ENCODE assay signal across 8 cellular contexts in the genomic region with DNA sequence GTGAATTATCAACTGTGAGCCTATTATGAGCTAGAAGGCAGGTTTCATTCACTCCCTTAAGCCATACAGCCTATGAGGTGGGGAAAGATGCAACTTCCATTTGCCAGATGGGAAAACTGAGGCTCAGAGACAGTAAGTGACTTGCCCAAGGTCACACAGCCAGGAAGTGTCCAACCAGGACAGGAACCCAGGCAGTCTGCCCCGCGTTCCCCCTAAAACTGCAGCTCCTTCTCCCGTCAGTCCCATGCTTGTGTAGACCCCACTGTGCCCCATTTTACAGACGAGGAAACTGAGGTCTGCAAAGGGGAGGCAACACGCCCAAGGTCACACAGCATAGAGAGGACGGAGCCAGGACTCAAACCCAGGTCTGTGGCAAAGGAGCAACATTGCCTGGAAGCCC. TPM values are rescaled to one million over a fixed set of nuclear protein-coding genes. Genes with fewer than 3 reads are reported as not detected.
DNase-seq lines count a peak whose midpoint lies in the region; ATAC-seq and TF ChIP-seq lines count a peak whose summit lies in the region.

No MANE protein-coding gene starts in this region.

- H3K27ac ChIP-seq in HCT116 (ENCODE audit: low read depth, low read length) (peak overlapping the region; percentile 88), breast epithelium (peak overlapping the region; percentile 97), left lung (peak overlapping the region; percentile 89 to 97), spleen (peak overlapping the region; percentile 67 to 93 (median 84))

- H3K27ac Mint-ChIP-seq in T-helper 17 cell = no peak overlapping the region

- intact Hi-C loops in HCT116 (cut with micrococcal nuclease) (loop anchor here (10.0 kb wide), 1 partner anchor 228 kb away; no protein-coding TSS in a partner anchor), breast epithelium (cut with DNase I; ENCODE audit: low total_unique reads) (no loop called here), left lung (cut with DNase I) (no loop called here), spleen (cut with DNase I; ENCODE audit: low total_unique reads) (no loop called here)

- no peaks in the 10 kb centered on the region for H3K36me3 Mint-ChIP-seq in T-helper 17 cell (ENCODE audit: low read depth)

- BruUV-seq in HCT116 (replicated peaks; lab: Mats Ljungman, UMichigan) = no TSS peak

- TF ChIP-seq POLR2A in HCT116 (IDR thresholded peaks at IDR 0.05; ENCODE audit: borderline replicate concordance, extremely low read depth, insufficient read depth, insufficient read length) (no peak), breast epithelium (IDR thresholded peaks at IDR 0.05) (no peak), spleen (IDR thresholded peaks at IDR 0.05) (no peak)

- ATAC-seq in HCT116 = no peak
- ATAC-seq in left lung = no peak
- ATAC-seq in T-helper 17 cell = no peak
- ATAC-seq in GM21786 (IDR thresholded peaks at IDR 0.05; ENCODE audit: unreplicated experiment) = no peak

- no peaks in the 10 kb centered on the region for H3K9me3 ChIP-seq in HCT116 (ENCODE audit: control insufficient read depth in 1 of 2, insufficient read depth in 1 of 2, low read depth in 1 of 2, low read length in 2 of 2)
- H3K9me3 ChIP-seq in breast epithelium = no peaks in the 10 kb centered on the region
- no peaks in the 10 kb centered on the region for H3K9me3 ChIP-seq in left lung
- H3K9me3 ChIP-seq in spleen = no peaks in the 10 kb centered on the region
- no peaks in the 10 kb centered on the region for H3K9me3 ChIP-seq in T-helper 17 cell (ENCODE audit: control insufficient read depth, low read length, poor library complexity, severe bottlenecking)

- RAD21 ChIA-PET in HCT116 (lab: Charles Lee; ENCODE audit: low non-redundant PET in 1 of 2, low total read pairs in 2 of 2, uncharacterized antibody in 2 of 2, unreplicated experiment in 2 of 2) = no interaction called here

- no peak overlapping the region for H3K4me3 ChIP-seq in HCT116 (replicated peaks in 1 of 2; ENCODE audit: low read depth in 1 of 2, low read length in 2 of 2)
- peak overlapping the region; percentile 39 to 77 (median 71) for H3K4me3 ChIP-seq in breast epithelium
- H3K4me3 ChIP-seq in left lung = peak overlapping the region; percentile 21 to 36
- peak overlapping the region in 3 of 8 donors; percentile 0 to 48 (median 33) for H3K4me3 ChIP-seq in spleen

- H3K4me2 ChIP-seq in HCT116 (ENCODE audit: low read length) = no peak overlapping the region

- H4K20me1 ChIP-seq in HCT116 (ENCODE audit: insufficient read depth) = peaks cover 11% of the 10 kb centered on the region; the same call in 1 of the 2 replicates

- H3K36me3 ChIP-seq in HCT116 (ENCODE audit: control insufficient read depth in 1 of 2, insufficient read depth in 2 of 2, low read length in 2 of 2) (no peaks in the 10 kb centered on the region), breast epithelium (no peaks in the 10 kb centered on the region), left lung (peaks cover 0 to 6% of the 10 kb centered on the region in 2 donors), spleen (peaks cover 0 to 31% (median 0%) of the 10 kb centered on the region in 6 donors)

- DNase-seq in HCT116 (ENCODE audit: low read depth, low spot score) (no peak), breast epithelium (ENCODE audit: low spot score in 2 of 2) (no peak), left lung (no peak), spleen (no peak), T-helper 17 cell (no peak), SKM-1 (lab: John Stamatoyannopoulos, UW; ENCODE audit: unreplicated experiment) (no peak), G401 (ENCODE audit: low spot score) (no peak)

- in situ Hi-C loops in G401 (cut with HindIII; ENCODE audit: low sequenced_read_pairs) = no loop called here

- peaks cover 78 to 86% of the 10 kb centered on the region in 2 experiments for H3K4me1 ChIP-seq in HCT116 (ENCODE audit: control insufficient read depth in 1 of 2, insufficient read depth in 2 of 2, low read length in 2 of 2)
- peaks cover 45 to 53% of the 10 kb centered on the region in 2 donors for H3K4me1 ChIP-seq in breast epithelium
- peaks cover 58 to 86% of the 10 kb centered on the region in 2 donors for H3K4me1 ChIP-seq in left lung
- peaks cover 39 to 100% (median 83%) of the 10 kb centered on the region in 6 donors for H3K4me1 ChIP-seq in spleen

- H3K27me3 ChIP-seq in HCT116 (ENCODE audit: insufficient read depth, low read length) (no peaks in the 10 kb centered on the region), breast epithelium (no peaks in the 10 kb centered on the region), left lung (peaks cover 0 to 5% of the 10 kb centered on the region in 2 donors), spleen (replicated peaks in 1 of 7) (no peaks in the 10 kb centered on the region)

- H3K4me1 Mint-ChIP-seq in T-helper 17 cell = peaks cover 16% of the 10 kb centered on the region

- no peak overlapping the region for H2AFZ ChIP-seq in HCT116 (ENCODE audit: low read depth, low read length, poor library complexity, severe bottlenecking)

- TF ChIP-seq RAD21 in HCT116 (IDR thresholded peaks at IDR 0.05; ENCODE audit: low read depth) = no peak

- H3K79me2 ChIP-seq in HCT116 (ENCODE audit: insufficient read depth, low read length) = peaks cover 87% of the 10 kb centered on the region

- TF ChIP-seq CTCF in HCT116 (IDR thresholded peaks at IDR 0.05 in 2 of 3, conservative IDR thresholded peaks at IDR 0.05 in 1 of 3; ENCODE audit: borderline replicate concordance in 1 of 3, insufficient read depth in 1 of 3, low read depth in 2 of 3, low read length in 2 of 3) = no peak
- TF ChIP-seq CTCF in breast epithelium (IDR thresholded peaks at IDR 0.05) = no peak
- TF ChIP-seq CTCF in left lung (IDR thresholded peaks at IDR 0.05) = no peak
- TF ChIP-seq CTCF in spleen (IDR thresholded peaks at IDR 0.05 in 8 of 11, conservative IDR thresholded peaks at IDR 0.05 in 3 of 11) = no peak

- no peak overlapping the region for H3K9ac ChIP-seq in HCT116 (ENCODE audit: low read length)

- WGBS in spleen, 5 donors = 74 to 84% (median 76%) methylated on average over 6 of the region's 6 CpGs

- no peaks in the 10 kb centered on the region for H3K27me3 Mint-ChIP-seq in T-helper 17 cell

- POLR2A ChIA-PET in HCT116 (lab: Charles Lee) = no interaction called here

- no peak overlapping the region for H3K4me3 Mint-ChIP-seq in T-helper 17 cell

- H3K9me2 ChIP-seq in HCT116 (ENCODE audit: insufficient read depth) = no peaks in the 10 kb centered on the region

- CTCF ChIA-PET in HCT116 (lab: Charles Lee) = no interaction called here

TF ChIP-seq in HCT116, 20 proteins besides CTCF, POLR2A, EP300 and RAD21:
- TF ChIP-seq, protein P1, sequence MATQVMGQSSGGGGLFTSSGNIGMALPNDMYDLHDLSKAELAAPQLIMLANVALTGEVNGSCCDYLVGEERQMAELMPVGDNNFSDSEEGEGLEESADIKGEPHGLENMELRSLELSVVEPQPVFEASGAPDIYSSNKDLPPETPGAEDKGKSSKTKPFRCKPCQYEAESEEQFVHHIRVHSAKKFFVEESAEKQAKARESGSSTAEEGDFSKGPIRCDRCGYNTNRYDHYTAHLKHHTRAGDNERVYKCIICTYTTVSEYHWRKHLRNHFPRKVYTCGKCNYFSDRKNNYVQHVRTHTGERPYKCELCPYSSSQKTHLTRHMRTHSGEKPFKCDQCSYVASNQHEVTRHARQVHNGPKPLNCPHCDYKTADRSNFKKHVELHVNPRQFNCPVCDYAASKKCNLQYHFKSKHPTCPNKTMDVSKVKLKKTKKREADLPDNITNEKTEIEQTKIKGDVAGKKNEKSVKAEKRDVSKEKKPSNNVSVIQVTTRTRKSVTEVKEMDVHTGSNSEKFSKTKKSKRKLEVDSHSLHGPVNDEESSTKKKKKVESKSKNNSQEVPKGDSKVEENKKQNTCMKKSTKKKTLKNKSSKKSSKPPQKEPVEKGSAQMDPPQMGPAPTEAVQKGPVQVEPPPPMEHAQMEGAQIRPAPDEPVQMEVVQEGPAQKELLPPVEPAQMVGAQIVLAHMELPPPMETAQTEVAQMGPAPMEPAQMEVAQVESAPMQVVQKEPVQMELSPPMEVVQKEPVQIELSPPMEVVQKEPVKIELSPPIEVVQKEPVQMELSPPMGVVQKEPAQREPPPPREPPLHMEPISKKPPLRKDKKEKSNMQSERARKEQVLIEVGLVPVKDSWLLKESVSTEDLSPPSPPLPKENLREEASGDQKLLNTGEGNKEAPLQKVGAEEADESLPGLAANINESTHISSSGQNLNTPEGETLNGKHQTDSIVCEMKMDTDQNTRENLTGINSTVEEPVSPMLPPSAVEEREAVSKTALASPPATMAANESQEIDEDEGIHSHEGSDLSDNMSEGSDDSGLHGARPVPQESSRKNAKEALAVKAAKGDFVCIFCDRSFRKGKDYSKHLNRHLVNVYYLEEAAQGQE (IDR thresholded peaks at IDR 0.05; ENCODE audit: low read depth) = no peak
- TF ChIP-seq EZH2 (IDR thresholded peaks at IDR 0.05) (no peak), SP1 (IDR thresholded peaks at IDR 0.05; ENCODE audit: low read depth) (no peak), ELF1 (IDR thresholded peaks at IDR 0.05; ENCODE audit: borderline replicate concordance, low read depth) (no peak), POLR2AphosphoS5 (IDR thresholded peaks at IDR 0.05; ENCODE audit: low read depth, low read length) (no peak), CBX3 (IDR thresholded peaks at IDR 0.05; ENCODE audit: low read depth) (no peak), FOSL1 (IDR thresholded peaks at IDR 0.05; ENCODE audit: low read depth) (no peak)

RNA-seq across cellular contexts. Expression of a gene that starts 50.6 kb away (rescaled TPM):
- total RNA-seq in HCT116 (2021; ENCODE audit: unreplicated experiment) (153 TPM), breast epithelium (10 to 100 TPM; 58.4 to 83.9 (median 71.7) TPM), left lung (100 to 1,000 TPM; 289 to 331 TPM), spleen (100 to 1,000 TPM; 145 to 236 (median 174) TPM), T-helper 17 cell (100 to 1,000 TPM; 107 to 119 TPM)
- polyA plus RNA-seq in HCT116 (2012) = 84.8 and 92.4 TPM in 2 replicates
- 10 to 100 TPM; 13.2 to 60.6 (median 17.2) TPM for polyA plus RNA-seq in spleen
- total RNA-seq in G401 (2014; rRNA removed; shearing (Covaris generic)) = 17.3 and 19.0 TPM in 2 replicates

Comparison
In these comparisons a context has a peak if more than half of its experiments do, and no peak if none do; other contexts are left out.
1. H3K4me3 ChIP-seq: peak in breast epithelium (3 of 3) and left lung (2 of 2); none in HCT116 (0 of 2).
2. Peak in every context shown above with its lines, with median percentiles within 50 percentile points of each other: H3K27ac ChIP-seq.